ENCODE assay signal across 17 cellular contexts in the genomic region with DNA sequence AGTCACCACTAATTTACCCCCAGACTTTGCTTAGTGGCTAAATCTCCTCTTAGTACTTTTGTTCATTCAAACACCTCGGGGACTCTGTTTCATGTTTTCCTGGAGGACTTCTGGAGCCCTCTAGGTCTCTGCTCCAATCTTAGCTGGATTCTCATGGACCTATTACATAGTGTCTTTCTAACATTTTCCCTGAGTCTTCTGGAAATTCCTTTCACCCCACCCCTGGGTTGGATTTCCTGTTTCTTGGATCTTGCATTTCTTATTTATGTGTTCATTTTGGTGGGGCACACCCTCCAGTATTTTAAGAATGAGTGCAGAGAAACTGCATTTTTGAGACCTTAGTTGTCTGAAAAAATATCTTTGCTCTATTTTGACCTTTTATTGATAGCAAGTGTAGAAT.
DNase-seq lines count a peak whose midpoint lies in the region; ATAC-seq and TF ChIP-seq lines count a peak whose summit lies in the region.
"Had no signal": no experiment of that assay in that cellular context is flagged by ENCODE, and none has a peak within 500 bp of the region (broad histone marks: within the 10 kb centered on the region; RNA-seq: fewer than 3 reads in every experiment).

No MANE protein-coding gene starts in this region.

- no peak for TF ChIP-seq POLR2A in sigmoid colon (IDR thresholded peaks at IDR 0.05)

- no peaks in the 10 kb centered on the region for H3K36me3 ChIP-seq in SJSA1
- no peaks in the 10 kb centered on the region for H3K36me3 ChIP-seq in sigmoid colon
- H3K36me3 ChIP-seq: transverse colon had no signal

- ATAC-seq in Right ventricle myocardium superior (ENCODE audit: poor library complexity) (peak; percentile 39), Right ventricle myocardium inferior (no peak)
- ATAC-seq: mucosa of descending colon had no signal

- H3K9me3 ChIP-seq in SJSA1 (replicated peaks) (no peaks in the 10 kb centered on the region), sigmoid colon (no peaks in the 10 kb centered on the region)
- H3K9me3 ChIP-seq: mucosa of descending colon, transverse colon had no signal

- H3K27ac Mint-ChIP-seq in CD14-positive monocyte, result peak overlapping the region in 1 of 7 donors; percentile 57
- H3K27ac Mint-ChIP-seq: activated naive CD8-positive, alpha-beta T cell treated with anti-CD3 and anti-CD28 coated beads, Interleukin-2, amount 10 ng/mL, durations not matched to agents 7 days and 5 days had no signal

- no peak for TF ChIP-seq EP300 in sigmoid colon (IDR thresholded peaks at IDR 0.05)

- TF ChIP-seq CTCF in sigmoid colon (IDR thresholded peaks at IDR 0.05) (no peak), CD14-positive monocyte (IDR thresholded peaks at IDR 0.05) (no peak)

- no peaks in the 10 kb centered on the region for H3K27me3 ChIP-seq in SJSA1 (replicated peaks)
- no peaks in the 10 kb centered on the region for H3K27me3 ChIP-seq in sigmoid colon
- H3K27me3 ChIP-seq: transverse colon had no signal

- H3K4me3 ChIP-seq in SJSA1 (no peak overlapping the region), sigmoid colon (no peak overlapping the region)
- H3K4me3 ChIP-seq: mucosa of descending colon, transverse colon had no signal

- WGBS in sigmoid colon, 2 donors, result 76 to 84% methylated on average over 1 of the region's 1 CpG

- intact Hi-C loops in Right ventricle myocardium superior (cut with DNase I), result no loop called here
- intact Hi-C loops in Right ventricle myocardium inferior (cut with DNase I), result no loop called here
- intact Hi-C loops in sigmoid colon (cut with DNase I), result no loop called here
- intact Hi-C loops in CD14-positive monocyte (cut with micrococcal nuclease), result no loop called here

- H3K27ac ChIP-seq in SJSA1 (peak overlapping the region; percentile 32; the same call in 1 of the 2 replicates), sigmoid colon (no peak overlapping the region)
- H3K27ac ChIP-seq: HL-60, transverse colon had no signal

- H3K36me3 Mint-ChIP-seq in CD14-positive monocyte, result no peaks in the 10 kb centered on the region
- H3K36me3 Mint-ChIP-seq: activated naive CD8-positive, alpha-beta T cell treated with anti-CD3 and anti-CD28 coated beads, Interleukin-2, amount 10 ng/mL, durations not matched to agents 7 days and 5 days had no signal

- peak overlapping the region in 1 of 2 donors; percentile 44 for H3K4me3 Mint-ChIP-seq in CD14-positive monocyte
- H3K4me3 Mint-ChIP-seq: activated naive CD8-positive, alpha-beta T cell treated with anti-CD3 and anti-CD28 coated beads, Interleukin-2, amount 10 ng/mL, durations not matched to agents 7 days and 5 days had no signal

- H3K9me3 Mint-ChIP-seq in CD14-positive monocyte, result peaks cover 0 to 2% (median 0%) of the 10 kb centered on the region in 7 donors

- peaks cover 59% of the 10 kb centered on the region for H3K4me1 Mint-ChIP-seq in CD14-positive monocyte
- H3K4me1 Mint-ChIP-seq: activated naive CD8-positive, alpha-beta T cell treated with anti-CD3 and anti-CD28 coated beads, Interleukin-2, amount 10 ng/mL, durations not matched to agents 7 days and 5 days had no signal

- H3K27me3 Mint-ChIP-seq in CD14-positive monocyte (ENCODE audit: low read depth in 3 of 3), result peaks cover 2 to 9% (median 8%) of the 10 kb centered on the region in 3 donors

- DNase-seq in Right ventricle myocardium superior, result no peak
- no peak for DNase-seq in Right ventricle myocardium inferior (ENCODE audit: missing footprints)
- DNase-seq in SJSA1 (ENCODE audit: low read depth in 1 of 2, low spot score in 2 of 2), result peak in 1 of 2 experiments; percentile 16
- peak; percentile 79 for DNase-seq in fibroblast of peridontal ligament (ENCODE audit: extremely low read depth)
- DNase-seq in stromal cell of bone marrow (ENCODE audit: low read depth), result peak; percentile 50
- no peak for DNase-seq in sigmoid colon
- no peak for DNase-seq in NCI-H345 treated with DMSO at 0.1 percent for 48 hours (lab: John Stamatoyannopoulos, UW; ENCODE audit: unreplicated experiment)
- DNase-seq in CD14-positive monocyte (ENCODE audit: low spot score), result no peak
- DNase-seq: activated CD4-positive, alpha-beta T cell treated with anti-CD3 and anti-CD28 coated beads, Interleukin-2, amount 50 U/mL, for 1 hour; activated naive CD8-positive, alpha-beta T cell treated with anti-CD3 and anti-CD28 coated beads, Interleukin-2, amount 10 ng/mL, durations not matched to agents 7 days and 5 days; activated T-cell treated with anti-CD3 and anti-CD28 coated beads, Interleukin-2, amount 50 U/mL, for 48 hours; cerebellar nuclear complex; mucosa of descending colon; NCI-H146; nucleus accumbens; transverse colon had no signal

- no peaks in the 10 kb centered on the region for H3K4me1 ChIP-seq in SJSA1 (replicated peaks)
- peaks cover 0 to 6% (median 1%) of the 10 kb centered on the region in 4 donors for H3K4me1 ChIP-seq in sigmoid colon
- H3K4me1 ChIP-seq: transverse colon had no signal

Comparison
In these comparisons a context has a peak if more than half of its experiments do, and no peak if none do; other contexts are left out.
1. DNase-seq: peak in fibroblast of peridontal ligament (single experiment) and stromal cell of bone marrow (single experiment); none in Right ventricle myocardium superior (single experiment), Right ventricle myocardium inferior (single experiment), sigmoid colon (single experiment), NCI-H345 treated with DMSO at 0.1 percent for 48 hours (single experiment) and CD14-positive monocyte (single experiment).